ENCODE assay signal across 1 cellular context in the genomic region with DNA sequence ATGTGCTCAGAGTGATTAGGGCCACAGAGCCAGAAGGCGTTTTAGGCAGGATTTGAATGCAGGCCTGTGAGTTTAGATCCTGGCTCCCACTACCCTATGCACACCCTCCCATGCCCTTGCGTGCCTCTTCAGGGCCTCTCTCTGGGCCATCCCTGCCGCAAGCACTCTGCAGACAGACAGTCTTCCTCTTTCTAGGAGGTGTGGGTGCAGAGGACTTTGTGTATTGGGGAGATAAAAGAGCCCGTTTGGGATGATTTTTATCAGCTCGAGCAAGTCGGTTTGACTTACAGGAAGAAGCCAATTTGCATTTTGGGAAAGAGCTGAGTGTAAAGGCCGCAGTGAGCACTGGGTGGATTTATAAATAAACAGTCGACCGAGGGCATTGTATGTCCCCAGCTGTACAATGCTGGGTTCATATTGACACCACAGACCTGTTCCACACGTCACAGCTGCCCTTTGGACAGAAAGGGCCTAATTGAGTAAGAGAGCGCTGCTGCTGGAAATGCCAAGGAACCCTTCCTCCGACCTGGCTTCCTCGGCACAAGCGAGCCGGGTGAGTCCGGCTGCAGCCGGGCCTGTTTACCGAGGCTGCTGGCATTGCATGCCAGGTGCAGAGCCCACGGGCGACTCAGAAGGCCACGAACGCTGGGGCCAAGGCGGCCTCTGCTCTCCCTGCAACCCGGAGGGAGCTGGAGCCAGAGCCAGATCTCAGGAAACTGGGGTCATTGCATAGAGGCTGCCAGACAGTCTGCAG.
TF ChIP-seq lines count a peak whose summit lies in the region.

No MANE protein-coding gene starts in this region.

TF ChIP-seq in HepG2, 621 proteins besides CTCF, POLR2A, EP300 and RAD21 (continued from another document and continues in another):
- TF ChIP-seq, protein P1, sequence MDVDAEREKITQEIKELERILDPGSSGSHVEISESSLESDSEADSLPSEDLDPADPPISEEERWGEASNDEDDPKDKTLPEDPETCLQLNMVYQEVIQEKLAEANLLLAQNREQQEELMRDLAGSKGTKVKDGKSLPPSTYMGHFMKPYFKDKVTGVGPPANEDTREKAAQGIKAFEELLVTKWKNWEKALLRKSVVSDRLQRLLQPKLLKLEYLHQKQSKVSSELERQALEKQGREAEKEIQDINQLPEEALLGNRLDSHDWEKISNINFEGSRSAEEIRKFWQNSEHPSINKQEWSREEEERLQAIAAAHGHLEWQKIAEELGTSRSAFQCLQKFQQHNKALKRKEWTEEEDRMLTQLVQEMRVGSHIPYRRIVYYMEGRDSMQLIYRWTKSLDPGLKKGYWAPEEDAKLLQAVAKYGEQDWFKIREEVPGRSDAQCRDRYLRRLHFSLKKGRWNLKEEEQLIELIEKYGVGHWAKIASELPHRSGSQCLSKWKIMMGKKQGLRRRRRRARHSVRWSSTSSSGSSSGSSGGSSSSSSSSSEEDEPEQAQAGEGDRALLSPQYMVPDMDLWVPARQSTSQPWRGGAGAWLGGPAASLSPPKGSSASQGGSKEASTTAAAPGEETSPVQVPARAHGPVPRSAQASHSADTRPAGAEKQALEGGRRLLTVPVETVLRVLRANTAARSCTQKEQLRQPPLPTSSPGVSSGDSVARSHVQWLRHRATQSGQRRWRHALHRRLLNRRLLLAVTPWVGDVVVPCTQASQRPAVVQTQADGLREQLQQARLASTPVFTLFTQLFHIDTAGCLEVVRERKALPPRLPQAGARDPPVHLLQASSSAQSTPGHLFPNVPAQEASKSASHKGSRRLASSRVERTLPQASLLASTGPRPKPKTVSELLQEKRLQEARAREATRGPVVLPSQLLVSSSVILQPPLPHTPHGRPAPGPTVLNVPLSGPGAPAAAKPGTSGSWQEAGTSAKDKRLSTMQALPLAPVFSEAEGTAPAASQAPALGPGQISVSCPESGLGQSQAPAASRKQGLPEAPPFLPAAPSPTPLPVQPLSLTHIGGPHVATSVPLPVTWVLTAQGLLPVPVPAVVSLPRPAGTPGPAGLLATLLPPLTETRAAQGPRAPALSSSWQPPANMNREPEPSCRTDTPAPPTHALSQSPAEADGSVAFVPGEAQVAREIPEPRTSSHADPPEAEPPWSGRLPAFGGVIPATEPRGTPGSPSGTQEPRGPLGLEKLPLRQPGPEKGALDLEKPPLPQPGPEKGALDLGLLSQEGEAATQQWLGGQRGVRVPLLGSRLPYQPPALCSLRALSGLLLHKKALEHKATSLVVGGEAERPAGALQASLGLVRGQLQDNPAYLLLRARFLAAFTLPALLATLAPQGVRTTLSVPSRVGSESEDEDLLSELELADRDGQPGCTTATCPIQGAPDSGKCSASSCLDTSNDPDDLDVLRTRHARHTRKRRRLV (CRISPR knock-in tag; IDR thresholded peaks at IDR 0.05) = no peak
- TF ChIP-seq ZNF12 (CRISPR knock-in tag; IDR thresholded peaks at IDR 0.05) (no peak), FOXO1 (CRISPR knock-in tag; IDR thresholded peaks at IDR 0.05) (peak; percentile 93), TEAD3 (CRISPR knock-in tag; optimal IDR thresholded peaks at IDR 0.05; ENCODE audit: borderline replicate concordance) (peak; percentile 84), HMG20B (CRISPR knock-in tag; conservative IDR thresholded peaks at IDR 0.05) (0 out of 2 replicates have a peak, but pooled peaks have one; percentile 50), PRMT3 (CRISPR knock-in tag; IDR thresholded peaks at IDR 0.05; ENCODE audit: borderline replicate concordance, low read depth) (no peak), NCOR1 (IDR thresholded peaks at IDR 0.05; ENCODE audit: borderline replicate concordance, low read length) (peak; percentile 90; the same call in 1 of the 2 replicates), ZFP62 (CRISPR knock-in tag; IDR thresholded peaks at IDR 0.05) (no peak), EEA1 (CRISPR knock-in tag; IDR thresholded peaks at IDR 0.05; ENCODE audit: borderline replicate concordance) (no peak), ZNF75D (CRISPR knock-in tag; IDR thresholded peaks at IDR 0.05; ENCODE audit: borderline replicate concordance) (no peak), ZFYVE20 (CRISPR knock-in tag; IDR thresholded peaks at IDR 0.05; ENCODE audit: borderline replicate concordance, low read depth) (no peak), ZBTB21 (CRISPR knock-in tag; IDR thresholded peaks at IDR 0.05) (peak; percentile 83), ZNF790 (CRISPR knock-in tag; IDR thresholded peaks at IDR 0.05; ENCODE audit: borderline replicate concordance) (no peak; the same call in 1 of the 2 replicates), ZNF10 (CRISPR knock-in tag; IDR thresholded peaks at IDR 0.05; ENCODE audit: borderline replicate concordance, low read depth) (no peak), FOXA3 (CRISPR knock-in tag; IDR thresholded peaks at IDR 0.05) (peak; percentile 94), ZNF44 (CRISPR knock-in tag; IDR thresholded peaks at IDR 0.05) (no peak), NCOA5 (CRISPR knock-in tag; IDR thresholded peaks at IDR 0.05) (no peak), SRSF4 (IDR thresholded peaks at IDR 0.05; ENCODE audit: low read depth, low read length, poor library complexity, severe bottlenecking) (no peak), HNRNPUL1 (IDR thresholded peaks at IDR 0.05; ENCODE audit: low read depth, low read length) (no peak), SOX13 (IDR thresholded peaks at IDR 0.05) (peak; percentile 70), SOX13 (CRISPR knock-in tag; conservative IDR thresholded peaks at IDR 0.05 in 1 of 2, IDR thresholded peaks at IDR 0.05 in 1 of 2) (peak in 1 of 2 experiments; percentile 94; a peak in 2 of 4 replicates), ZNF720 (CRISPR knock-in tag; IDR thresholded peaks at IDR 0.05) (no peak), TGIF2 (CRISPR knock-in tag; IDR thresholded peaks at IDR 0.05) (peak; percentile 77), FLYWCH1 (CRISPR knock-in tag; IDR thresholded peaks at IDR 0.05) (no peak), CHCHD3 (CRISPR knock-in tag; IDR thresholded peaks at IDR 0.05) (no peak), KLF11 (CRISPR knock-in tag; IDR thresholded peaks at IDR 0.05) (no peak), MAFG (CRISPR knock-in tag; IDR thresholded peaks at IDR 0.05) (no peak), PHF21A (CRISPR knock-in tag; IDR thresholded peaks at IDR 0.05) (peak; percentile 95), ZNF296 (CRISPR knock-in tag; conservative IDR thresholded peaks at IDR 0.05) (no peak), CBX1 (IDR thresholded peaks at IDR 0.05; ENCODE audit: low read depth) (no peak), BORCS8-MEF2B (CRISPR knock-in tag; IDR thresholded peaks at IDR 0.05) (no peak), ZNF569 (CRISPR knock-in tag; IDR thresholded peaks at IDR 0.05; ENCODE audit: borderline replicate concordance) (no peak), ZNF484 (CRISPR knock-in tag; IDR thresholded peaks at IDR 0.05; ENCODE audit: borderline replicate concordance, low read depth) (no peak), HDAC1 (CRISPR knock-in tag; IDR thresholded peaks at IDR 0.05) (peak; percentile 87), NFKB2 (CRISPR knock-in tag; IDR thresholded peaks at IDR 0.05; ENCODE audit: borderline replicate concordance) (no peak), RXRB (CRISPR knock-in tag; IDR thresholded peaks at IDR 0.05; ENCODE audit: borderline replicate concordance) (peak; percentile 94), ELF4 (CRISPR knock-in tag; IDR thresholded peaks at IDR 0.05; ENCODE audit: borderline replicate concordance) (0 out of 2 replicates have a peak, but pooled peaks have one; percentile 64), CBX2 (IDR thresholded peaks at IDR 0.05; ENCODE audit: low read depth, low read length) (no peak), CBX2 (CRISPR knock-in tag; IDR thresholded peaks at IDR 0.05; ENCODE audit: low read depth) (no peak), LCORL (IDR thresholded peaks at IDR 0.05) (no peak; the same call in 1 of the 2 replicates), LCORL (CRISPR knock-in tag; IDR thresholded peaks at IDR 0.05) (peak; percentile 97)
- TF ChIP-seq, protein P2, sequence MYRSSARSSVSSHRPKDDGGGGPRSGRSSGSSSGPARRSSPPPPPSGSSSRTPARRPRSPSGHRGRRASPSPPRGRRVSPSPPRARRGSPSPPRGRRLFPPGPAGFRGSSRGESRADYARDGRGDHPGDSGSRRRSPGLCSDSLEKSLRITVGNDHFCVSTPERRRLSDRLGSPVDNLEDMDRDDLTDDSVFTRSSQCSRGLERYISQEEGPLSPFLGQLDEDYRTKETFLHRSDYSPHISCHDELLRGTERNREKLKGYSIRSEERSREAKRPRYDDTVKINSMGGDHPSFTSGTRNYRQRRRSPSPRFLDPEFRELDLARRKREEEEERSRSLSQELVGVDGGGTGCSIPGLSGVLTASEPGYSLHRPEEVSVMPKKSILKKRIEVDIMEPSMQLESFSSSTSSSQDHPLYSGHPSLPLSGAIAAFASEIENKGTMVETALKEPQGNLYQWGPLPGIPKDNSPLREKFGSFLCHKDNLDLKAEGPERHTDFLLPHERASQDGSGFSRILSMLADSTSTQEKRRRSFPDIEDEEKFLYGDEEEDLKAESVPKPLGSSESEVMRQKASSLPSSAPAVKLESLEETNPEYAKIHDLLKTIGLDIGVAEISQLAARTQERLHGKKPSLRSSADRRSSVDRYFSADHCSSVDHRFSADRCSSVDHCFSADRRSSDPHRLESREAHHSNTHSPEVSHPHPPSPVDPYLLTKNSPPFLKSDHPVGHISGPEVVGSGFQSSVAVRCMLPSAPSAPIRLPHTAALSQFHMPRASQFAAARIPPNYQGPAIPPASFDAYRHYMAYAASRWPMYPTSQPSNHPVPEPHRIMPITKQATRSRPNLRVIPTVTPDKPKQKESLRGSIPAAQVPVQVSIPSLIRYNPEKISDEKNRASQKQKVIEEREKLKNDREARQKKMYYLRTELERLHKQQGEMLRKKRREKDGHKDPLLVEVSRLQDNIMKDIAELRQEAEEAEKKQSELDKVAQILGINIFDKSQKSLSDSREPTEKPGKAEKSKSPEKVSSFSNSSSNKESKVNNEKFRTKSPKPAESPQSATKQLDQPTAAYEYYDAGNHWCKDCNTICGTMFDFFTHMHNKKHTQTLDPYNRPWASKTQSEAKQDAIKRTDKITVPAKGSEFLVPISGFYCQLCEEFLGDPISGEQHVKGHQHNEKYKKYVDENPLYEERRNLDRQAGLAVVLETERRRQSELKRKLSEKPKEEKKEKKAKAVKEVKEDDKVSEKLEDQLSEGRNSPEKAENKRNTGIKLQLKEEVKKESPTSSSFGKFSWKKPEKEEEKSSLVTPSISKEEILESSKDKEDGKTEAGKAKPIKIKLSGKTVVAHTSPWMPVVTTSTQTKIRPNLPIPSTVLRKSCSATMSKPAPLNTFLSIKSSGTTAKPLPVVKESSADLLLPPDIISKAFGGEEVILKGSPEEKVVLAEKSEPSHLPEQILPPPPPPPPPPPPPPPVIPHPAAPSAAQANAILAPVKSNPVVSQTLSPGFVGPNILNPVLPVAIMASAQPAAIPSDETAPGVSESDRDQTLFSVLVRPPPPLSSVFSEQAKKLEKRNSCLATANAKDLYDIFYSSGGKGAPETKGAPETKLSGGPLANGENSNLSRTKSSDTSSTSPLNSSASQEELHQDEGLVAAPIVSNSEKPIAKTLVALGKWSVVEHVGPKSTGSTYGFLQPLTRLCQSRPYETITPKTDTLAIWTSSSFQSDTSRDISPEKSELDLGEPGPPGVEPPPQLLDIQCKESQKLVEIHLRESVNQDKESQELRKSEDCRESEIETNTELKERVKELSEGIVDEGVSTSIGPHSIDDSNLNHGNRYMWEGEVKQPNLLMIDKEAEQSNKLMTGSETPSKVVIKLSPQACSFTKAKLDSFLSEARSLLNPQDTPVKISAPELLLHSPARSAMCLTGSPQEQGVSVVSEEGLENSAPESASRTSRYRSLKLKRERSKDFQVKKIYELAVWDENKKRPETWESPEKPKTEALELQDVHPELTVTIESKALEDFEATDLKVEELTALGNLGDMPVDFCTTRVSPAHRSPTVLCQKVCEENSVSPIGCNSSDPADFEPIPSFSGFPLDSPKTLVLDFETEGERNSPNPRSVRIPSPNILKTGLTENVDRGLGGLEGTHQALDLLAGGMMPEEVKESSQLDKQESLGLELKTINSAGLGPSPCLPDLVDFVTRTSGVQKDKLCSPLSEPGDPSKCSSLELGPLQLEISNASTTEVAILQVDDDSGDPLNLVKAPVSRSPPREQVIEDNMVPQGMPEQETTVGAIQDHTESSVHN (CRISPR knock-in tag; IDR thresholded peaks at IDR 0.05) = no peak
- TF ChIP-seq, protein P3, sequence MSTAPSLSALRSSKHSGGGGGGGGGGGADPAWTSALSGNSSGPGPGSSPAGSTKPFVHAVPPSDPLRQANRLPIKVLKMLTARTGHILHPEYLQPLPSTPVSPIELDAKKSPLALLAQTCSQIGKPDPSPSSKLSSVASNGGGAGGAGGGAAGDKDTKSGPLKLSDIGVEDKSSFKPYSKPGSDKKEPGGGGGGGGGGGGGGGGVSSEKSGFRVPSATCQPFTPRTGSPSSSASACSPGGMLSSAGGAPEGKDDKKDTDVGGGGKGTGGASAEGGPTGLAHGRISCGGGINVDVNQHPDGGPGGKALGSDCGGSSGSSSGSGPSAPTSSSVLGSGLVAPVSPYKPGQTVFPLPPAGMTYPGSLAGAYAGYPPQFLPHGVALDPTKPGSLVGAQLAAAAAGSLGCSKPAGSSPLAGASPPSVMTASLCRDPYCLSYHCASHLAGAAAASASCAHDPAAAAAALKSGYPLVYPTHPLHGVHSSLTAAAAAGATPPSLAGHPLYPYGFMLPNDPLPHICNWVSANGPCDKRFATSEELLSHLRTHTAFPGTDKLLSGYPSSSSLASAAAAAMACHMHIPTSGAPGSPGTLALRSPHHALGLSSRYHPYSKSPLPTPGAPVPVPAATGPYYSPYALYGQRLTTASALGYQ (CRISPR knock-in tag; IDR thresholded peaks at IDR 0.05) = no peak
- TF ChIP-seq, protein P4, sequence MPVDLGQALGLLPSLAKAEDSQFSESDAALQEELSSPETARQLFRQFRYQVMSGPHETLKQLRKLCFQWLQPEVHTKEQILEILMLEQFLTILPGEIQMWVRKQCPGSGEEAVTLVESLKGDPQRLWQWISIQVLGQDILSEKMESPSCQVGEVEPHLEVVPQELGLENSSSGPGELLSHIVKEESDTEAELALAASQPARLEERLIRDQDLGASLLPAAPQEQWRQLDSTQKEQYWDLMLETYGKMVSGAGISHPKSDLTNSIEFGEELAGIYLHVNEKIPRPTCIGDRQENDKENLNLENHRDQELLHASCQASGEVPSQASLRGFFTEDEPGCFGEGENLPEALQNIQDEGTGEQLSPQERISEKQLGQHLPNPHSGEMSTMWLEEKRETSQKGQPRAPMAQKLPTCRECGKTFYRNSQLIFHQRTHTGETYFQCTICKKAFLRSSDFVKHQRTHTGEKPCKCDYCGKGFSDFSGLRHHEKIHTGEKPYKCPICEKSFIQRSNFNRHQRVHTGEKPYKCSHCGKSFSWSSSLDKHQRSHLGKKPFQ (CRISPR knock-in tag; IDR thresholded peaks at IDR 0.05; ENCODE audit: insufficient replicate concordance) = peak; percentile 34
- TF ChIP-seq, protein P5, sequence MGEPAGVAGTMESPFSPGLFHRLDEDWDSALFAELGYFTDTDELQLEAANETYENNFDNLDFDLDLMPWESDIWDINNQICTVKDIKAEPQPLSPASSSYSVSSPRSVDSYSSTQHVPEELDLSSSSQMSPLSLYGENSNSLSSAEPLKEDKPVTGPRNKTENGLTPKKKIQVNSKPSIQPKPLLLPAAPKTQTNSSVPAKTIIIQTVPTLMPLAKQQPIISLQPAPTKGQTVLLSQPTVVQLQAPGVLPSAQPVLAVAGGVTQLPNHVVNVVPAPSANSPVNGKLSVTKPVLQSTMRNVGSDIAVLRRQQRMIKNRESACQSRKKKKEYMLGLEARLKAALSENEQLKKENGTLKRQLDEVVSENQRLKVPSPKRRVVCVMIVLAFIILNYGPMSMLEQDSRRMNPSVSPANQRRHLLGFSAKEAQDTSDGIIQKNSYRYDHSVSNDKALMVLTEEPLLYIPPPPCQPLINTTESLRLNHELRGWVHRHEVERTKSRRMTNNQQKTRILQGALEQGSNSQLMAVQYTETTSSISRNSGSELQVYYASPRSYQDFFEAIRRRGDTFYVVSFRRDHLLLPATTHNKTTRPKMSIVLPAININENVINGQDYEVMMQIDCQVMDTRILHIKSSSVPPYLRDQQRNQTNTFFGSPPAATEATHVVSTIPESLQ (CRISPR knock-in tag; conservative IDR thresholded peaks at IDR 0.05) = no peak
